Comparison of ENCODE assay signal across 21 cellular contexts in the genomic region with DNA sequence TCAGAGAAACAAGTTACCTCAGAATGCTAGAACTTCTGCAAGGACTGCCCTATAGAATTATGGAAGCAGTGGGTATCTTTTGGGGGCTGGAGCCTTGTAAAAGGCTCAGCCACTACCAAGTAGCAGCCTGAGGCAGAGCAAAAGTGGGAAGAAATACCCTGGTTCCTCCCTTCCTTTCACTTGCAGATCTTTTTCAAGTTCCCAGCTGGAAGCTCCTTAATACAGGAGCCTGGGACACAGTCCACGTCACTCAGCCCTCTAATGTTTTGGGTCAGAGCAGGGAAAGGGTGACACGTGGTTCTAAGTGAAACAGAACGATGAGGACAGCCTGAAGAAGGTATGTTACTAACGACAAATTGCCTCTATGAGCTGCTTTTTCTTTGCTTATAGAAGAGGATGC.
DNase-seq lines count a peak whose midpoint lies in the region; ATAC-seq, FAIRE-seq and TF ChIP-seq lines count a peak whose summit lies in the region.
"Had no signal": no experiment of that assay in that cellular context is flagged by ENCODE, and none has a peak within 500 bp of the region (broad histone marks: within the 10 kb centered on the region; RNA-seq: fewer than 3 reads in every experiment).

No MANE protein-coding gene starts in this region.

- POLR2A ChIA-PET in H1 (lab: Charles Lee; ENCODE audit: partially characterized antibody), result no interaction called here

- no peak overlapping the region for H4K5ac ChIP-seq in H1 (ENCODE audit: insufficient read length, low read depth, low read length)
- H4K5ac ChIP-seq in mesendoderm (ENCODE audit: low read length), result no peak overlapping the region

- H3K36me3 ChIP-seq in H7 (replicated peaks; ENCODE audit: control insufficient read depth, insufficient read depth, low read length) (no peaks in the 10 kb centered on the region), H1 (ENCODE audit: control insufficient read depth in 2 of 4, insufficient read depth in 4 of 4, low read length in 3 of 4) (no peaks in the 10 kb centered on the region), mesendoderm (ENCODE audit: control insufficient read depth, insufficient read depth, low read length) (no peaks in the 10 kb centered on the region)

- no peak overlapping the region for H4K91ac ChIP-seq in H1 (replicated peaks; ENCODE audit: insufficient read length, low read length)

- DNase-seq in H7 (peak; percentile 10), H1 (ENCODE audit: low read depth in 1 of 2, low spot score in 2 of 2) (no peak), mesendoderm (no peak), NCI-H2196 (lab: John Stamatoyannopoulos, UW; ENCODE audit: unreplicated experiment) (no peak)
- DNase-seq in activated CD4-positive, alpha-beta T cell treated with anti-CD3 and anti-CD28 coated beads for 4 hours, result no peak
- DNase-seq: CD8-positive, alpha-beta T cell; COR-L47; DMS153; DMS79 treated with DMSO at 0.1 percent for 48 hours; EL; GDM1; GM23248; HCEC 1CT; HFFc6 had no signal

- no peak overlapping the region; the same call in 1 of the 2 replicates for H3K18ac ChIP-seq in H1 (ENCODE audit: extremely low read depth, low read length)
- H3K18ac ChIP-seq in mesendoderm (ENCODE audit: low read length), result no peak overlapping the region

- H3K27me3 ChIP-seq in H7 (ENCODE audit: control insufficient read depth, insufficient read depth, low read length), result no peaks in the 10 kb centered on the region
- H3K27me3 ChIP-seq in H1 (replicated peaks in 1 of 4; ENCODE audit: control insufficient read depth in 3 of 4, extremely low read depth in 1 of 4, insufficient read depth in 3 of 4, low read length in 3 of 4), result no peaks in the 10 kb centered on the region
- no peaks in the 10 kb centered on the region for H3K27me3 ChIP-seq in mesendoderm (ENCODE audit: insufficient read depth, low read length, poor library complexity)

- peak overlapping the region; percentile 75; the same call in 1 of the 2 replicates for H2AFZ ChIP-seq in H1 (ENCODE audit: low read length)
- H2AFZ ChIP-seq: GM23248 had no signal

- no peak for TF ChIP-seq RAD21 in H1 (IDR thresholded peaks at IDR 0.05 in 1 of 2, conservative IDR thresholded peaks at IDR 0.05 in 1 of 2; ENCODE audit: low read depth in 2 of 2, low read length in 2 of 2)

- no peaks in the 10 kb centered on the region for H3K23me2 ChIP-seq in H1 (ENCODE audit: low read depth, low read length)

- H2BK15ac ChIP-seq in H1 (ENCODE audit: low read length), result no peak overlapping the region
- H2BK15ac ChIP-seq in mesendoderm (replicated peaks; ENCODE audit: low read depth), result no peak overlapping the region

- H3K23ac ChIP-seq in H1 (ENCODE audit: insufficient read length) (no peak overlapping the region), mesendoderm (ENCODE audit: low read length) (no peak overlapping the region)

- H3K4ac ChIP-seq in H1 (replicated peaks; ENCODE audit: insufficient read length, low read depth, low read length) (no peak overlapping the region), mesendoderm (ENCODE audit: low read depth, low read length) (no peak overlapping the region)

- H3K9ac ChIP-seq in H1 (replicated peaks in 1 of 4; ENCODE audit: extremely low read depth in 1 of 4, low read depth in 3 of 4, low read length in 3 of 4) (no peak overlapping the region), mesendoderm (ENCODE audit: low read length) (no peak overlapping the region)
- H3K9ac ChIP-seq: GM23248 had no signal

- TF ChIP-seq POLR2A in H1 (IDR thresholded peaks at IDR 0.05; ENCODE audit: control extremely low read depth in 1 of 2, low read depth in 2 of 2, low read length in 2 of 2), result no peak

- no peak overlapping the region for H2AK5ac ChIP-seq in H1 (ENCODE audit: low read depth, low read length)
- no peak overlapping the region for H2AK5ac ChIP-seq in mesendoderm (ENCODE audit: low read length)

- H2BK120ac ChIP-seq in H1 (replicated peaks; ENCODE audit: low read depth, low read length) (no peak overlapping the region), mesendoderm (ENCODE audit: low read depth, low read length) (no peak overlapping the region)

- H3K79me2 ChIP-seq in H1 (ENCODE audit: control insufficient read depth in 1 of 2, insufficient read depth in 2 of 2, low read length in 2 of 2), result no peaks in the 10 kb centered on the region
- no peaks in the 10 kb centered on the region for H3K79me2 ChIP-seq in mesendoderm (ENCODE audit: control insufficient read depth, insufficient read depth, low read length)

- CTCF ChIA-PET in H1 (lab: Charles Lee; ENCODE audit: partially characterized antibody), result interaction anchor here (0.6 to 1.2 kb wide), 4 partner anchors 13 to 731 kb away, joined by 3 read pairs; no protein-coding TSS in a partner anchor

- no peak for TF ChIP-seq CTCF in H1 (IDR thresholded peaks at IDR 0.05; ENCODE audit: control extremely low read depth in 1 of 3, insufficient read depth in 1 of 3, low read depth in 1 of 3, low read length in 3 of 3)

- H3K4me3 ChIP-seq in H7 (ENCODE audit: insufficient read depth, low read depth, low read length), result no peak overlapping the region
- no peak overlapping the region for H3K4me3 ChIP-seq in H1 (ENCODE audit: extremely low read depth in 1 of 4, insufficient read depth in 2 of 4, low read depth in 3 of 4, low read length in 4 of 4)
- no peak overlapping the region for H3K4me3 ChIP-seq in mesendoderm (ENCODE audit: low read length)
- H3K4me3 ChIP-seq: GM23248 had no signal

- no peak overlapping the region for H3K14ac ChIP-seq in H1 (ENCODE audit: insufficient read length)

- no peaks in the 10 kb centered on the region for H3K79me1 ChIP-seq in H1 (ENCODE audit: low read depth, low read length)
- H3K79me1 ChIP-seq in mesendoderm (ENCODE audit: low read length), result no peaks in the 10 kb centered on the region

- no peak overlapping the region for H3K27ac ChIP-seq in H1 (ENCODE audit: low read depth, low read length)
- no peak overlapping the region for H3K27ac ChIP-seq in mesendoderm (ENCODE audit: low read depth, low read length)
- H3K27ac ChIP-seq: GM23248 had no signal

- no peak overlapping the region for H2BK12ac ChIP-seq in H1 (ENCODE audit: low read depth, low read length)

- 43% methylated on average over 4 of the region's 4 CpGs; no CpG with 5 or more reads in 1 of the 2 experiments for WGBS in H1 (ENCODE audit: extremely low coverage in 1 of 2, insufficient coverage in 1 of 2, insufficient read length in 1 of 2, insufficient replicate concordance in 2 of 2, low coverage in 1 of 2, low lambda C conversion rate in 2 of 2, missing lambda C conversion rate in 1 of 2), 2 experiments
- no CpG with 5 or more reads among the region's 4 CpGs for WGBS in mesendoderm (ENCODE audit: extremely low coverage, insufficient coverage, low lambda C conversion rate)

- H3K4me1 ChIP-seq in H1 (replicated peaks in 1 of 4; ENCODE audit: control insufficient read depth in 3 of 4, insufficient read depth in 4 of 4, low read length in 3 of 4) (no peaks in the 10 kb centered on the region; a peak in 1 of 7 replicates), mesendoderm (ENCODE audit: control insufficient read depth, low read depth, low read length) (no peaks in the 10 kb centered on the region)

- no peaks in the 10 kb centered on the region for H3K9me3 ChIP-seq in H1 (ENCODE audit: insufficient read depth in 2 of 2, low read depth in 1 of 2, low read length in 1 of 2)

- no peak for TF ChIP-seq EP300 in H1 (IDR thresholded peaks at IDR 0.05; ENCODE audit: borderline replicate concordance in 1 of 2, low read depth in 2 of 2, low read length in 2 of 2)

- no peak for ATAC-seq in GM18873 (IDR thresholded peaks at IDR 0.05; ENCODE audit: low FRiP score, unreplicated experiment)
- ATAC-seq in HG03159 (IDR thresholded peaks at IDR 0.05; ENCODE audit: unreplicated experiment), result no peak
- ATAC-seq: CD8-positive, alpha-beta T cell; HepG2 had no signal

- H4K20me1 ChIP-seq in H1 (replicated peaks in 1 of 2; ENCODE audit: control insufficient read depth in 1 of 2, insufficient read depth in 2 of 2, low read length in 2 of 2), result no peaks in the 10 kb centered on the region

- H3K4me2 ChIP-seq in H1 (ENCODE audit: insufficient read depth in 1 of 2, low read depth in 2 of 2, low read length in 2 of 2), result no peak overlapping the region
- no peak overlapping the region for H3K4me2 ChIP-seq in mesendoderm (ENCODE audit: low read length)

- H4K8ac ChIP-seq in H1 (ENCODE audit: extremely low read depth, insufficient read depth, low read length), result no peak overlapping the region
- no peak overlapping the region for H4K8ac ChIP-seq in mesendoderm (ENCODE audit: low read depth, low read length)

- no peak overlapping the region for H2BK5ac ChIP-seq in H1 (ENCODE audit: low read depth, low read length)
- no peak overlapping the region for H2BK5ac ChIP-seq in mesendoderm (ENCODE audit: low read length)

- no peak for FAIRE-seq in H1 (lab: Jason Lieb, UNC)
- FAIRE-seq: A204.1, D721Med, GM12892, HepG2, HTR-8/SVneo had no signal

- no peak overlapping the region for H3K56ac ChIP-seq in H1 (replicated peaks; ENCODE audit: insufficient read length, low read depth, low read length)
- H3K56ac ChIP-seq in mesendoderm (ENCODE audit: low read length), result peak overlapping the region; percentile 7

- H2BK20ac ChIP-seq in H1 (ENCODE audit: low read length), result no peak overlapping the region

TF ChIP-seq in H1, 55 proteins besides CTCF, POLR2A, EP300 and RAD21:
- TF ChIP-seq JUN (IDR thresholded peaks at IDR 0.05; ENCODE audit: low read depth, low read length) (no peak), CREB1 (IDR thresholded peaks at IDR 0.05) (peak; percentile 11; the same call in 1 of the 2 replicates)
